In the genomic region with DNA sequence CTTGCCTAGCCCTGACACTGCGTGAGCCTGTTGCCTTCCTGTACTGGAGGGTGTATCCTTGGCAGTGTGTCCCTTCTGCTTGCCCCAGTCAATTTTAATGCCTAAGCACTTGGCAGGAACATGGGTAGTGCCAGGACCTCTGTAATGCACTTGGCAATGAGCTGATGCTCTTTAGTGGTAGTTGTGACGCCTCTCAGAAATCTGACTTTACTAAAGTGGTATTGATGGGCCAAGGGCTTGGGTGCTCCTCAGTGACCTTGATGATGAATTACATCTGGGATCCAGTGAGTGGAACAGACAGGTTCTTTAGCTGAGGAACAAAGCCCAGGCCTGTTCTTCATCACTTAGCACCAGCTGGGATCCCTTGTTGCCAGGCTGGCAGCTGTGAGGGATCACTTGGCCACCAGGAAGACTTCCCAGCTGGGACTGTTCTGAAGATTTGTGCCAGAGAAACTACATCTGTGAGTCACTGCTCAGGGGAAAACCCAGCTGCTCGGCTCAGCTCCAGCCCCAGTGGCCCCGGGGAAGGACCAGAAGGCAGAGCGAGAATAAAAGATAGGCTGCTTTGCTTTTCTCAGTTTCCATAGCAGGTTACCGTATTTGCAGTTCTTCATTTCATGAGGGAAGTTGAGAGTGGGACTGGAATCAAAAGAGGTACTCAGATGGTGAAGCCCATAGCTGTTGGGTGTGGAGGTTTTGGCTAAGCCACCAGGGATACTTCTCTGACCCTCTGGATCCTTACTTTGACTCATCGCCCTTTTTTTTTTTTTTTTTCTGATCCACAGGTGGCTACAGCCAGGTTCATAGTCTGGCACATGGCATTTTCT, we compare ENCODE assay signal across 8 cellular contexts.
DNase-seq lines count a peak whose midpoint lies in the region; ATAC-seq and TF ChIP-seq lines count a peak whose summit lies in the region.

No MANE protein-coding gene starts in this region.

- no peak overlapping the region for H3K4me3 ChIP-seq in RWPE2 (ENCODE audit: severe bottlenecking)

- no peaks in the 10 kb centered on the region for H3K4me1 ChIP-seq in RWPE2 (ENCODE audit: insufficient read depth, poor library complexity, severe bottlenecking)

- DNase-seq in RWPE2 (ENCODE audit: low spot score), result no peak
- peak; percentile 25 for DNase-seq in activated naive CD8-positive, alpha-beta T cell treated with anti-CD3 and anti-CD28 coated beads, Interleukin-2, amount 50 U/mL, for 16 hours (ENCODE audit: low read depth, low spot score)
- DNase-seq in kidney glomerular epithelial cell (lab: John Stamatoyannopoulos, UW), result peak; percentile 23
- DNase-seq in stimulated activated CD8-positive, alpha-beta memory T cell treated with anti-CD3 and anti-CD28 coated beads, Interleukin-15, amount 100 ng/mL, for 48 hours (ENCODE audit: low read depth in 2 of 2), result peak; percentile 65 to 70
- no peak for DNase-seq in NCI-H345 (lab: John Stamatoyannopoulos, UW)
- DNase-seq in HUDEP-2 (lab: John Stamatoyannopoulos, UW; ENCODE audit: unreplicated experiment in 76 of 76), result no peak

- TF ChIP-seq CTCF in RWPE2 (IDR thresholded peaks at IDR 0.05; ENCODE audit: poor library complexity, severe bottlenecking), result no peak

- no peaks in the 10 kb centered on the region for H3K9me3 ChIP-seq in RWPE2 (ENCODE audit: severe bottlenecking)

- ATAC-seq in GM18870 (IDR thresholded peaks at IDR 0.05; ENCODE audit: unreplicated experiment) (peak; percentile 72), HG02970 (IDR thresholded peaks at IDR 0.05; ENCODE audit: low FRiP score, unreplicated experiment) (peak; percentile 43), RWPE2 (ENCODE audit: low read depth) (peak; percentile 59)

- no peaks in the 10 kb centered on the region for H3K27me3 ChIP-seq in RWPE2 (ENCODE audit: insufficient read depth, poor library complexity, severe bottlenecking)

- H3K36me3 ChIP-seq in RWPE2 (ENCODE audit: low read depth), result no peaks in the 10 kb centered on the region

- H3K27ac ChIP-seq in RWPE2 (ENCODE audit: poor library complexity, severe bottlenecking), result no peak overlapping the region

Comparison
In these comparisons a context has a peak if more than half of its experiments do, and no peak if none do; other contexts are left out.
1. DNase-seq: peak in activated naive CD8-positive, alpha-beta T cell treated with anti-CD3 and anti-CD28 coated beads, Interleukin-2, amount 50 U/mL, for 16 hours (single experiment), kidney glomerular epithelial cell (single experiment) and stimulated activated CD8-positive, alpha-beta memory T cell treated with anti-CD3 and anti-CD28 coated beads, Interleukin-15, amount 100 ng/mL, for 48 hours (2 of 2); none in RWPE2 (single experiment), NCI-H345 (single experiment) and HUDEP-2 (0 of 76).
2. Peak in every context shown above with its lines, with median percentiles within 50 percentile points of each other: ATAC-seq.